In the genomic region with DNA sequence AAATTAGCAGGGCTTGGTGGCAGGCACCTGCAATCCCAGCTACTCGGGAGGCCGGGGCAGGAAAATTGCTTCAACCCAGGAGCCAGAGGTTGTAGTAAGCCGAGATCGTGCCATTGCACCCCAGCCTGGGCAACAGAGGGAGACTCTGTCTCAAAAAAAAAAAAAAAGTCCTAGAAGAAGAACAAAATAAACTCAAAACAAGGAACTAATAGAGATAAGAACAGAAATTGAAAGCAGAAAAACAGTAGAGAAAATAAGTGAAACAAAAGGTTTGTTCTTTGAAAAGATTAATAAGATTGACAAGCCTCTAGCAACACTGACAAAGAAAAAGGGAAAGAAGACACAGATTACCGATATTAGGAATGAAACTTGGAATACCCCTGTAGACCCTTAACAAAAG, we compare ENCODE assay signal across 28 cellular contexts. TPM values are rescaled to one million over a fixed set of nuclear protein-coding genes. Genes with fewer than 3 reads are reported as not detected.
"Had no signal": no experiment of that assay in that cellular context is flagged by ENCODE, and none has a peak within 500 bp of the region (broad histone marks: within the 10 kb centered on the region; RNA-seq: fewer than 3 reads in every experiment).

No MANE protein-coding gene starts in this region.

- ATAC-seq: activated CD4-positive, alpha-beta T cell treated with anti-CD3 and anti-CD28 coated beads for 36 hours; esophagus mucosa; natural killer cell treated with Interleukin-12 subunit alpha and Interleukin-12 subunit beta and Interleukin-15 and Interleukin-18, amount 100 ng/mL, for 72 hours had no signal

- H3K79me2 ChIP-seq: hepatocyte had no signal

- H3K36me3 Mint-ChIP-seq: natural killer cell treated with Interleukin-12 subunit alpha and Interleukin-12 subunit beta and Interleukin-15 and Interleukin-18, amount 100 ng/mL, for 72 hours; type B pancreatic cell had no signal

- H3K27ac ChIP-seq: ascending aorta, brain microvascular endothelial cell, hepatocyte, left ventricle myocardium inferior, prostate gland, thoracic aorta, vagina had no signal

- H3K9me3 Mint-ChIP-seq: natural killer cell treated with Interleukin-12 subunit alpha and Interleukin-12 subunit beta and Interleukin-15 and Interleukin-18, amount 100 ng/mL, for 72 hours; type B pancreatic cell had no signal

- H2AFZ ChIP-seq: hepatocyte had no signal

- H3K4me1 ChIP-seq: ascending aorta, prostate gland, vagina had no signal

- H3K4me2 ChIP-seq: hepatocyte had no signal

- H3K27me3 Mint-ChIP-seq: type B pancreatic cell had no signal

- H3K4me1 Mint-ChIP-seq: activated CD4-positive, alpha-beta T cell treated with anti-CD3 and anti-CD28 coated beads for 36 hours; immature natural killer cell had no signal

- FAIRE-seq: colon, endothelial cell of umbilical vein, frontal cortex had no signal

- H3K27ac Mint-ChIP-seq: activated CD4-positive, alpha-beta T cell treated with anti-CD3 and anti-CD28 coated beads for 36 hours; activated T-helper 1 cell treated with anti-CD3 and anti-CD28 coated beads, Interleukin-12 subunit alpha, Interleukin-12 subunit beta, Interleukin-2, Interleukin-4 antibody, amounts not matched to agents 30 ng/mL and 10 ng/mL and 1 ng/mL, durations not matched to agents 14 hours and 24 hours and 36 hours; natural killer cell treated with Interleukin-12 subunit alpha and Interleukin-12 subunit beta and Interleukin-15 and Interleukin-18, amount 100 ng/mL, for 72 hours; type B pancreatic cell had no signal

- H3K9me3 ChIP-seq: prostate gland, vagina had no signal

- H3K27me3 ChIP-seq: ascending aorta, brain microvascular endothelial cell, hepatocyte, spleen, vagina had no signal

- H3K36me3 ChIP-seq: ascending aorta, brain microvascular endothelial cell, left ventricle myocardium inferior, prostate gland, spleen, thoracic aorta, vagina had no signal

- H3K4me3 Mint-ChIP-seq: activated CD4-positive, alpha-beta T cell treated with anti-CD3 and anti-CD28 coated beads for 36 hours; activated T-helper 1 cell treated with anti-CD3 and anti-CD28 coated beads, Interleukin-12 subunit alpha, Interleukin-12 subunit beta, Interleukin-2, Interleukin-4 antibody, amounts not matched to agents 30 ng/mL and 10 ng/mL and 1 ng/mL, durations not matched to agents 14 hours and 24 hours and 36 hours; immature natural killer cell; natural killer cell treated with Interleukin-12 subunit alpha and Interleukin-12 subunit beta and Interleukin-15 and Interleukin-18, amount 100 ng/mL, for 72 hours; type B pancreatic cell had no signal

- DNase-seq: activated CD4-positive, alpha-beta T cell treated with anti-CD3 and anti-CD28 coated beads for 36 hours; activated CD4-positive, alpha-beta T cell treated with anti-CD3 and anti-CD28 coated beads, Interleukin-2, amount 50 U/mL, for 4 hours; activated gamma-delta T cell; activated naive CD4-positive, alpha-beta T cell treated with anti-CD3 and anti-CD28 coated beads, Interleukin-2, amount 50 U/mL, for 16 hours; brain microvascular endothelial cell; central memory CD4-positive, alpha-beta T cell; effector memory CD4-positive, alpha-beta T cell; glutamatergic neuron; immature natural killer cell; left ventricle myocardium inferior; mammary epithelial cell; midbrain; stimulated activated CD4-positive, alpha-beta T cell treated with anti-CD3 and anti-CD28 coated beads, Interleukin-4, amount 100 ng/mL, for 1 hour; stimulated activated naive CD4-positive, alpha-beta T cell treated with Interleukin-2 at 50 U/mL for 16 hours; T-helper 9 cell had no signal

- H3K4me3 ChIP-seq: ascending aorta, hepatocyte, left ventricle myocardium inferior, prostate gland, spleen, thoracic aorta, vagina had no signal

RNA-seq across cellular contexts. Expression of gene PDGFB, which starts 47.2 kb away (rescaled TPM):
- total RNA-seq: natural killer cell treated with Interleukin-12 subunit alpha and Interleukin-12 subunit beta and Interleukin-15 and Interleukin-18, amount 100 ng/mL, for 72 hours had no signal
